1 cellular context compared by ENCODE assay signal in genomic region chr1:180363596-180363995, GRCh38.
TF ChIP-seq lines count a peak whose summit lies in the region.

No MANE protein-coding gene starts in this region.

TF ChIP-seq in H1, 55 proteins besides CTCF, POLR2A, EP300 and RAD21:
- no peak for TF ChIP-seq KDM5A (IDR thresholded peaks at IDR 0.05; ENCODE audit: low read length)
